Comparison of ENCODE assay signal across 26 cellular contexts in genomic region chr10:79046326-79046725, GRCh38. TPM values are rescaled to one million over a fixed set of nuclear protein-coding genes. Genes with fewer than 3 reads are reported as not detected.
DNase-seq lines count a peak whose midpoint lies in the region; ATAC-seq, FAIRE-seq and TF ChIP-seq lines count a peak whose summit lies in the region.
"Had no signal": no experiment of that assay in that cellular context is flagged by ENCODE, and none has a peak within 500 bp of the region (broad histone marks: within the 10 kb centered on the region; RNA-seq: fewer than 3 reads in every experiment).

No MANE protein-coding gene starts in this region.

- no peak for TF ChIP-seq CTCF in Peyer's patch (IDR thresholded peaks at IDR 0.05)
- no peak for TF ChIP-seq CTCF in endodermal cell (conservative IDR thresholded peaks at IDR 0.05)
- TF ChIP-seq CTCF in suprapubic skin (IDR thresholded peaks at IDR 0.05): no peak

- H3K36me3 ChIP-seq in Peyer's patch (no peaks in the 10 kb centered on the region), endodermal cell (ENCODE audit: control insufficient read depth, insufficient read depth, low read length) (no peaks in the 10 kb centered on the region), suprapubic skin (no peaks in the 10 kb centered on the region)
- H3K36me3 ChIP-seq: ascending aorta, gastrocnemius medialis, HAP-1, neutrophil, stomach had no signal

- no peak overlapping the region for H3K4me3 ChIP-seq in Peyer's patch
- no peak overlapping the region for H3K4me3 ChIP-seq in endodermal cell (ENCODE audit: low read length)
- no peak overlapping the region for H3K4me3 ChIP-seq in suprapubic skin
- H3K4me3 ChIP-seq: ascending aorta, gastrocnemius medialis, HAP-1, psoas muscle, stomach had no signal

- POLR2A ChIA-PET in activated naive CD8-positive, alpha-beta T cell treated with anti-CD3 and anti-CD28 coated beads, Interleukin-2, amount 10 ng/mL, durations not matched to agents 7 days and 5 days (lab: Charles Lee): no interaction called here

- no peak overlapping the region for H3K27ac ChIP-seq in Peyer's patch
- no peak overlapping the region for H3K27ac ChIP-seq in endodermal cell (ENCODE audit: low read depth, low read length)
- no peak overlapping the region for H3K27ac ChIP-seq in suprapubic skin
- H3K27ac ChIP-seq: ascending aorta, gastrocnemius medialis, neutrophil, psoas muscle had no signal

- peaks cover 15% of the 10 kb centered on the region for H3K27me3 Mint-ChIP-seq in activated naive CD8-positive, alpha-beta T cell treated with anti-CD3 and anti-CD28 coated beads, Interleukin-2, amount 10 ng/mL, durations not matched to agents 7 days and 5 days
- H3K27me3 Mint-ChIP-seq in activated naive CD8-positive, alpha-beta T cell treated with anti-CD3 and anti-CD28 coated beads, Interleukin-2, amount 50 U/mL, for 24 hours: no peaks in the 10 kb centered on the region
- no peaks in the 10 kb centered on the region for H3K27me3 Mint-ChIP-seq in endodermal cell (ENCODE audit: insufficient read depth)

- no peak overlapping the region for H3K9ac ChIP-seq in endodermal cell (ENCODE audit: extremely low read depth, low read length, poor library complexity, severe bottlenecking)

- WGBS in endodermal cell (ENCODE audit: insufficient coverage in 1 of 2, insufficient read length in 1 of 2), 2 experiments: 92 to 98% methylated on average over 8 to 9 of the region's 9 CpGs
- WGBS in suprapubic skin: 94% methylated on average over 9 of the region's 9 CpGs

- no peak overlapping the region for H3K4me3 Mint-ChIP-seq in activated naive CD8-positive, alpha-beta T cell treated with anti-CD3 and anti-CD28 coated beads, Interleukin-2, amount 10 ng/mL, durations not matched to agents 7 days and 5 days
- no peak overlapping the region for H3K4me3 Mint-ChIP-seq in activated naive CD8-positive, alpha-beta T cell treated with anti-CD3 and anti-CD28 coated beads, Interleukin-2, amount 50 U/mL, for 24 hours
- H3K4me3 Mint-ChIP-seq in endodermal cell: no peak overlapping the region
- H3K4me3 Mint-ChIP-seq: activated T-cell treated with anti-CD3 and anti-CD28 coated beads, Interleukin-2, amount 50 U/mL, for 72 hours; memory B cell; T-helper 1 cell treated with Interleukin-12 subunit alpha and Interleukin-12 subunit beta and Interleukin-4 antibody, amounts not matched to agents 30 μg/mL and 1 μg/mL, for 36 hours had no signal

- TF ChIP-seq EP300 in suprapubic skin (IDR thresholded peaks at IDR 0.05): no peak

- no peak overlapping the region for H3K27ac Mint-ChIP-seq in activated naive CD8-positive, alpha-beta T cell treated with anti-CD3 and anti-CD28 coated beads, Interleukin-2, amount 10 ng/mL, durations not matched to agents 7 days and 5 days
- H3K27ac Mint-ChIP-seq in activated naive CD8-positive, alpha-beta T cell treated with anti-CD3 and anti-CD28 coated beads, Interleukin-2, amount 50 U/mL, for 24 hours: no peak overlapping the region
- H3K27ac Mint-ChIP-seq in endodermal cell: no peak overlapping the region
- H3K27ac Mint-ChIP-seq: activated T-cell treated with anti-CD3 and anti-CD28 coated beads, Interleukin-2, amount 50 U/mL, for 72 hours; memory B cell; T-helper 1 cell treated with Interleukin-12 subunit alpha and Interleukin-12 subunit beta and Interleukin-4 antibody, amounts not matched to agents 30 μg/mL and 1 μg/mL, for 36 hours had no signal

- H3K9me3 ChIP-seq in Peyer's patch (no peaks in the 10 kb centered on the region), endodermal cell (ENCODE audit: control insufficient read depth, low read length) (no peaks in the 10 kb centered on the region), suprapubic skin (no peaks in the 10 kb centered on the region)
- H3K9me3 ChIP-seq: ascending aorta, Caco-2, gastrocnemius medialis, HAP-1, neutrophil, psoas muscle, stomach had no signal

- H3K36me3 Mint-ChIP-seq in activated naive CD8-positive, alpha-beta T cell treated with anti-CD3 and anti-CD28 coated beads, Interleukin-2, amount 10 ng/mL, durations not matched to agents 7 days and 5 days: peaks cover 2% of the 10 kb centered on the region
- H3K36me3 Mint-ChIP-seq in activated naive CD8-positive, alpha-beta T cell treated with anti-CD3 and anti-CD28 coated beads, Interleukin-2, amount 50 U/mL, for 24 hours (ENCODE audit: low read depth): no peaks in the 10 kb centered on the region
- no peaks in the 10 kb centered on the region for H3K36me3 Mint-ChIP-seq in endodermal cell (ENCODE audit: low read depth)
- H3K36me3 Mint-ChIP-seq: activated naive CD4-positive, alpha-beta T cell treated with anti-CD3 and anti-CD28 coated beads, Interleukin-2, amount 50 U/mL, for 72 hours; memory B cell had no signal

- peaks cover 20% of the 10 kb centered on the region for H3K4me1 Mint-ChIP-seq in activated naive CD8-positive, alpha-beta T cell treated with anti-CD3 and anti-CD28 coated beads, Interleukin-2, amount 10 ng/mL, durations not matched to agents 7 days and 5 days
- peaks cover 43% of the 10 kb centered on the region for H3K4me1 Mint-ChIP-seq in activated naive CD8-positive, alpha-beta T cell treated with anti-CD3 and anti-CD28 coated beads, Interleukin-2, amount 50 U/mL, for 24 hours
- peaks cover 32% of the 10 kb centered on the region for H3K4me1 Mint-ChIP-seq in endodermal cell

- DNase-seq in activated naive CD8-positive, alpha-beta T cell treated with anti-CD3 and anti-CD28 coated beads, Interleukin-2, amount 10 ng/mL, durations not matched to agents 7 days and 5 days: peak; percentile 18
- no peak for DNase-seq in activated naive CD8-positive, alpha-beta T cell treated with anti-CD3 and anti-CD28 coated beads, Interleukin-2, amount 50 U/mL, for 24 hours
- DNase-seq in Peyer's patch (peak in 2 of 3 donors; percentile 10 to 27), endodermal cell (peak; percentile 24), suprapubic skin (ENCODE audit: low spot score in 2 of 2) (peak; percentile 13 to 44), frontal cortex (ENCODE audit: low spot score in 2 of 2) (no peak), urothelium cell line (ENCODE audit: low spot score) (no peak), SKM-1 treated with dmso at 0.1 percent for 144 hours (lab: John Stamatoyannopoulos, UW; ENCODE audit: unreplicated experiment) (no peak)
- DNase-seq: activated T-cell treated with anti-CD3 and anti-CD28 coated beads, Interleukin-2, amount 50 U/mL, for 72 hours; central memory CD4-positive, alpha-beta T cell; DMS79; gastrocnemius medialis; GDM1; NCI-H1436; NCI-H748 treated with DMSO at 0.1 percent for 48 hours; stomach; trophoblast cell had no signal

- no peak for FAIRE-seq in frontal cortex (lab: Jason Lieb, UNC)
- FAIRE-seq in urothelium cell line (lab: Jason Lieb, UNC): no peak

- no peaks in the 10 kb centered on the region for H3K27me3 ChIP-seq in Peyer's patch
- no peaks in the 10 kb centered on the region for H3K27me3 ChIP-seq in endodermal cell (ENCODE audit: control insufficient read depth, insufficient read depth, low read length, poor library complexity, severe bottlenecking)
- no peaks in the 10 kb centered on the region for H3K27me3 ChIP-seq in suprapubic skin
- H3K27me3 ChIP-seq: ascending aorta, gastrocnemius medialis, neutrophil, stomach had no signal

- no peak for ATAC-seq in activated naive CD8-positive, alpha-beta T cell treated with anti-CD3 and anti-CD28 coated beads, Interleukin-2, amount 10 ng/mL, durations not matched to agents 7 days and 5 days (ENCODE audit: low read depth)
- ATAC-seq in activated naive CD8-positive, alpha-beta T cell treated with anti-CD3 and anti-CD28 coated beads, Interleukin-2, amount 50 U/mL, for 24 hours: no peak
- ATAC-seq: activated naive CD4-positive, alpha-beta T cell treated with anti-CD3 and anti-CD28 coated beads, Interleukin-2, amount 50 U/mL, for 72 hours; activated T-cell treated with anti-CD3 and anti-CD28 coated beads, Interleukin-2, amount 50 U/mL, for 72 hours; gastrocnemius medialis; left colon had no signal

- H3K9me3 Mint-ChIP-seq in activated naive CD8-positive, alpha-beta T cell treated with anti-CD3 and anti-CD28 coated beads, Interleukin-2, amount 10 ng/mL, durations not matched to agents 7 days and 5 days: no peaks in the 10 kb centered on the region
- H3K9me3 Mint-ChIP-seq in activated naive CD8-positive, alpha-beta T cell treated with anti-CD3 and anti-CD28 coated beads, Interleukin-2, amount 50 U/mL, for 24 hours: no peaks in the 10 kb centered on the region
- H3K9me3 Mint-ChIP-seq in endodermal cell: no peaks in the 10 kb centered on the region
- H3K9me3 Mint-ChIP-seq: activated T-cell treated with anti-CD3 and anti-CD28 coated beads, Interleukin-2, amount 50 U/mL, for 72 hours; memory B cell; T-helper 1 cell treated with Interleukin-12 subunit alpha and Interleukin-12 subunit beta and Interleukin-4 antibody, amounts not matched to agents 30 μg/mL and 1 μg/mL, for 36 hours had no signal

- H3K4me1 ChIP-seq in Peyer's patch (peaks cover 9 to 23% (median 14%) of the 10 kb centered on the region in 4 donors), endodermal cell (ENCODE audit: control insufficient read depth, insufficient read depth, low read length) (peaks cover 20% of the 10 kb centered on the region), suprapubic skin (peaks cover 22% of the 10 kb centered on the region)
- H3K4me1 ChIP-seq: ascending aorta had no signal

- TF ChIP-seq POLR2A in Peyer's patch (IDR thresholded peaks at IDR 0.05) (no peak), suprapubic skin (IDR thresholded peaks at IDR 0.05) (no peak)

RNA-seq across cellular contexts. Expression of gene ZMIZ1, which starts 22.4 kb away (rescaled TPM):
- 10 to 100 TPM; 28.8 to 29.3 TPM for total RNA-seq in activated naive CD8-positive, alpha-beta T cell treated with anti-CD3 and anti-CD28 coated beads, Interleukin-2, amount 10 ng/mL, durations not matched to agents 7 days and 5 days
- total RNA-seq in Peyer's patch (10 to 100 TPM; 40.4 to 86.7 (median 73.2) TPM), endodermal cell (10 to 100 TPM; 65.3 to 67.5 TPM), suprapubic skin (100 to 1,000 TPM in 1 of 4 donors, 10 to 100 TPM in 3; 71.9 to 104 (median 79.5) TPM), frontal cortex (19.6 TPM)
- polyA plus RNA-seq in endodermal cell (2013, experiment 1 of 2): 77.5 TPM
- polyA plus RNA-seq in endodermal cell (2013, experiment 2 of 2): 68.6 TPM

Comparison
In these comparisons a context has a peak if more than half of its experiments do, and no peak if none do; other contexts are left out.
1. DNase-seq: peak in activated naive CD8-positive, alpha-beta T cell treated with anti-CD3 and anti-CD28 coated beads, Interleukin-2, amount 10 ng/mL, durations not matched to agents 7 days and 5 days (single experiment), Peyer's patch (2 of 3), endodermal cell (single experiment) and suprapubic skin (2 of 2); none in activated naive CD8-positive, alpha-beta T cell treated with anti-CD3 and anti-CD28 coated beads, Interleukin-2, amount 50 U/mL, for 24 hours (single experiment), frontal cortex (0 of 2), urothelium cell line (single experiment) and SKM-1 treated with dmso at 0.1 percent for 144 hours (single experiment).